ENCODE assay signal across 20 cellular contexts in genomic region chr4:183675625-183676024, GRCh38.
"Had no signal": no experiment of that assay in that cellular context is flagged by ENCODE, and none has a peak within 500 bp of the region (broad histone marks: within the 10 kb centered on the region; RNA-seq: fewer than 3 reads in every experiment).

No MANE protein-coding gene starts in this region.

- H3K27ac Mint-ChIP-seq: activated naive CD8-positive, alpha-beta T cell treated with anti-CD3 and anti-CD28 coated beads for 36 hours; activated T-helper 1 cell treated with anti-CD3 and anti-CD28 coated beads, Interleukin-12 subunit alpha, Interleukin-12 subunit beta, Interleukin-2, Interleukin-4 antibody, amounts not matched to agents 30 ng/mL and 10 ng/mL and 1 ng/mL, durations not matched to agents 14 hours and 24 hours and 36 hours; mesothelial cell of epicardium; natural killer cell treated with Interleukin-12 subunit alpha and Interleukin-12 subunit beta and Interleukin-15 and Interleukin-18, amount 100 ng/mL, for 72 hours; stimulated activated naive CD8-positive, alpha-beta T cell treated with anti-CD3 and anti-CD28 coated beads, Interleukin-15, Interleukin-2, amounts not matched to agents 100 ng/mL and 50 ng/mL, for 24 hours had no signal

- H3K9me3 Mint-ChIP-seq: activated naive CD8-positive, alpha-beta T cell treated with anti-CD3 and anti-CD28 coated beads for 36 hours; activated T-helper 1 cell treated with anti-CD3 and anti-CD28 coated beads, Interleukin-12 subunit alpha, Interleukin-12 subunit beta, Interleukin-2, Interleukin-4 antibody, amounts not matched to agents 30 ng/mL and 10 ng/mL and 1 ng/mL, durations not matched to agents 14 hours and 24 hours and 36 hours; mesothelial cell of epicardium; natural killer cell treated with Interleukin-12 subunit alpha and Interleukin-12 subunit beta and Interleukin-15 and Interleukin-18, amount 100 ng/mL, for 72 hours; stimulated activated naive CD8-positive, alpha-beta T cell treated with anti-CD3 and anti-CD28 coated beads, Interleukin-15, Interleukin-2, amounts not matched to agents 100 ng/mL and 50 ng/mL, for 24 hours had no signal

- H3K4me1 Mint-ChIP-seq: activated naive CD8-positive, alpha-beta T cell treated with anti-CD3 and anti-CD28 coated beads for 36 hours had no signal

- H3K4me1 ChIP-seq: body of pancreas, right atrium auricular region, tibial nerve had no signal

- H3K27ac ChIP-seq: body of pancreas, right atrium auricular region, tibial nerve, VCaP had no signal

- H3K4me3 Mint-ChIP-seq: activated naive CD8-positive, alpha-beta T cell treated with anti-CD3 and anti-CD28 coated beads for 36 hours; activated T-helper 1 cell treated with anti-CD3 and anti-CD28 coated beads, Interleukin-12 subunit alpha, Interleukin-12 subunit beta, Interleukin-2, Interleukin-4 antibody, amounts not matched to agents 30 ng/mL and 10 ng/mL and 1 ng/mL, durations not matched to agents 14 hours and 24 hours and 36 hours; mesothelial cell of epicardium; natural killer cell treated with Interleukin-12 subunit alpha and Interleukin-12 subunit beta and Interleukin-15 and Interleukin-18, amount 100 ng/mL, for 72 hours; stimulated activated naive CD8-positive, alpha-beta T cell treated with anti-CD3 and anti-CD28 coated beads, Interleukin-15, Interleukin-2, amounts not matched to agents 100 ng/mL and 50 ng/mL, for 24 hours had no signal

- H3K9me3 ChIP-seq: body of pancreas, right atrium auricular region, tibial nerve had no signal

- ATAC-seq: body of pancreas; esophagus mucosa; left lobe of liver; natural killer cell treated with Interleukin-12 subunit alpha and Interleukin-12 subunit beta and Interleukin-15 and Interleukin-18, amount 100 ng/mL, for 72 hours had no signal

- H3K27me3 Mint-ChIP-seq: activated naive CD8-positive, alpha-beta T cell treated with anti-CD3 and anti-CD28 coated beads for 36 hours; natural killer cell treated with Interleukin-12 subunit alpha and Interleukin-12 subunit beta and Interleukin-15 and Interleukin-18, amount 100 ng/mL, for 72 hours; stimulated activated naive CD8-positive, alpha-beta T cell treated with anti-CD3 and anti-CD28 coated beads, Interleukin-15, Interleukin-2, amounts not matched to agents 100 ng/mL and 50 ng/mL, for 24 hours had no signal

- DNase-seq: activated CD4-positive, alpha-beta T cell treated with anti-CD3 and anti-CD28 coated beads for 1 hour; activated CD4-positive, alpha-beta T cell treated with anti-CD3 and anti-CD28 coated beads, Interleukin-2, amount 50 U/mL, for 4 hours; activated gamma-delta T cell treated with Interleukin-2 at 50 U/mL for 16 hours; activated naive CD8-positive, alpha-beta T cell treated with anti-CD3 and anti-CD28 coated beads for 36 hours; body of pancreas; head of caudate nucleus; kidney; occipital lobe; SW 1271; T-helper 2 cell had no signal

- H3K4me3 ChIP-seq: body of pancreas, lung, right atrium auricular region, tibial nerve had no signal

- H3K27me3 ChIP-seq: body of pancreas, right atrium auricular region, tibial nerve had no signal
